ENCODE assay signal across 35 cellular contexts in the genomic region with DNA sequence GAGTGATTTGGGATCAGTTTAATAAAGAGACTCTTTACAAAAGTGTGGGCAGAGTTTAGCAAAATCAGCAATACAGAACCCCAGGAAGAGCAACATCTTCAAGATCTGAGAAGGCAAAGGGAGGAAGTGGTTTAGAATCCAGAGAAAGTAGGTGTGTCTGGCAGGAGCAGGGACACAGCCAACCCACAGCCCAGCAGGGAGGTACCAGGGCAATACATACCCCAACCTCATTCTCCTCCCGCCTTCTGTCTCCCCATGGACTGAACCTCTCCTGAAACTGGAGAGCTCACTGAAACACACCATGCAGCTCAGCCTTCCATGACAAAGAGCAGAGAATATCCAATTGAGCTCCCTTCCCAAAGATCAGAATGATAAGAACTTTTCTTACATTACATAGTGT.
"Had no signal": no experiment of that assay in that cellular context is flagged by ENCODE, and none has a peak within 500 bp of the region (broad histone marks: within the 10 kb centered on the region; RNA-seq: fewer than 3 reads in every experiment).

No MANE protein-coding gene starts in this region.

- H3K4me1 Mint-ChIP-seq: activated CD4-positive, alpha-beta memory T cell treated with anti-CD3 and anti-CD28 coated beads, Interleukin-2, amount 10 ng/mL, durations not matched to agents 7 days and 5 days; activated naive CD4-positive, alpha-beta T cell treated with anti-CD3 and anti-CD28 coated beads, Interleukin-2, amount 50 U/mL, for 24 hours; activated naive CD8-positive, alpha-beta T cell treated with anti-CD3 and anti-CD28 coated beads, Interleukin-2, amount 10 ng/mL, durations not matched to agents 7 days and 5 days; activated T-helper 17 cell treated with anti-CD3 and anti-CD28 coated beads, Interleukin-2, amount 50 U/mL, for 72 hours had no signal

- DNase-seq: activated CD4-positive, alpha-beta memory T cell treated with anti-CD3 and anti-CD28 coated beads, Interleukin-2, amount 10 ng/mL, durations not matched to agents 7 days and 5 days; activated CD4-positive, alpha-beta T cell treated with anti-CD3 and anti-CD28 coated beads for 1 hour; activated CD4-positive, alpha-beta T cell treated with anti-CD3 and anti-CD28 coated beads for 48 hours; activated CD4-positive, CD25-positive, alpha-beta regulatory T cell; activated effector memory CD4-positive, alpha-beta T cell treated with anti-CD3 and anti-CD28 coated beads, Interleukin-2, amount 50 U/mL, for 16 hours; activated naive CD4-positive, alpha-beta T cell treated with Interleukin-2 at 50 U/mL for 16 hours; activated naive CD8-positive, alpha-beta T cell treated with anti-CD3 and anti-CD28 coated beads, Interleukin-2, amount 10 ng/mL, durations not matched to agents 7 days and 5 days; activated T-cell treated with anti-CD3 and anti-CD28 coated beads, Interleukin-2, amount 50 U/mL, for 1 hour; activated T-cell treated with anti-CD3 and anti-CD28 coated beads, Interleukin-2, amount 50 U/mL, for 72 hours; amygdala; brain microvascular endothelial cell; central memory CD4-positive, alpha-beta T cell; NCI-H1092 treated with DMSO at 0.1 percent for 48 hours; NCI-H1417; NCI-H146; NCI-H187; NCI-H2029 treated with DMSO at 0.1 percent for 48 hours; NCI-H2107; NCI-H2171; NCI-H510A; NCI-H526; NCI-H748 treated with DMSO at 0.1 percent for 48 hours; NK-92 treated with Interleukin-12 subunit alpha and Interleukin-12 subunit beta, amount 100 ng/mL, for 24 hours; PC-3; Peyer's patch; RPMI8226; SIG-M5; SW 1271; T-helper 1 cell; T-helper 2 cell; T-helper 9 cell had no signal

- H3K4me3 Mint-ChIP-seq: activated CD4-positive, alpha-beta memory T cell treated with anti-CD3 and anti-CD28 coated beads, Interleukin-2, amount 10 ng/mL, durations not matched to agents 7 days and 5 days; activated naive CD4-positive, alpha-beta T cell treated with anti-CD3 and anti-CD28 coated beads, Interleukin-2, amount 50 U/mL, for 24 hours; activated naive CD8-positive, alpha-beta T cell treated with anti-CD3 and anti-CD28 coated beads, Interleukin-2, amount 10 ng/mL, durations not matched to agents 7 days and 5 days; activated T-cell treated with anti-CD3 and anti-CD28 coated beads, Interleukin-2, amount 50 U/mL, for 72 hours; activated T-helper 17 cell treated with anti-CD3 and anti-CD28 coated beads, Interleukin-2, amount 50 U/mL, for 72 hours had no signal

- ATAC-seq: activated T-cell treated with anti-CD3 and anti-CD28 coated beads, Interleukin-2, amount 50 U/mL, for 72 hours; activated T-helper 17 cell treated with anti-CD3 and anti-CD28 coated beads, Interleukin-2, amount 50 U/mL, for 72 hours; PC-3; SK-N-SH treated with all-trans-retinoic acid at 6 μM for 48 hours had no signal

- H3K27me3 Mint-ChIP-seq: activated CD4-positive, alpha-beta memory T cell treated with anti-CD3 and anti-CD28 coated beads, Interleukin-2, amount 10 ng/mL, durations not matched to agents 7 days and 5 days; activated naive CD4-positive, alpha-beta T cell treated with anti-CD3 and anti-CD28 coated beads, Interleukin-2, amount 50 U/mL, for 24 hours; activated naive CD8-positive, alpha-beta T cell treated with anti-CD3 and anti-CD28 coated beads, Interleukin-2, amount 10 ng/mL, durations not matched to agents 7 days and 5 days; activated T-helper 17 cell treated with anti-CD3 and anti-CD28 coated beads, Interleukin-2, amount 50 U/mL, for 72 hours had no signal

- H3K36me3 Mint-ChIP-seq: activated naive CD4-positive, alpha-beta T cell treated with anti-CD3 and anti-CD28 coated beads, Interleukin-2, amount 50 U/mL, for 24 hours; activated naive CD8-positive, alpha-beta T cell treated with anti-CD3 and anti-CD28 coated beads, Interleukin-2, amount 10 ng/mL, durations not matched to agents 7 days and 5 days had no signal

- H3K4me3 ChIP-seq: ascending aorta, Peyer's patch had no signal

- H3K9me3 Mint-ChIP-seq: activated naive CD8-positive, alpha-beta T cell treated with anti-CD3 and anti-CD28 coated beads, Interleukin-2, amount 10 ng/mL, durations not matched to agents 7 days and 5 days had no signal

- H3K27ac Mint-ChIP-seq: activated CD4-positive, alpha-beta memory T cell treated with anti-CD3 and anti-CD28 coated beads, Interleukin-2, amount 10 ng/mL, durations not matched to agents 7 days and 5 days; activated naive CD4-positive, alpha-beta T cell treated with anti-CD3 and anti-CD28 coated beads, Interleukin-2, amount 50 U/mL, for 24 hours; activated naive CD8-positive, alpha-beta T cell treated with anti-CD3 and anti-CD28 coated beads, Interleukin-2, amount 10 ng/mL, durations not matched to agents 7 days and 5 days; activated T-cell treated with anti-CD3 and anti-CD28 coated beads, Interleukin-2, amount 50 U/mL, for 72 hours; activated T-helper 17 cell treated with anti-CD3 and anti-CD28 coated beads, Interleukin-2, amount 50 U/mL, for 72 hours had no signal
